ENCODE assay signal across 27 cellular contexts in genomic region chr6:7986219-7986618, GRCh38.
DNase-seq lines count a peak whose midpoint lies in the region; ATAC-seq and TF ChIP-seq lines count a peak whose summit lies in the region.
"Had no signal": no experiment of that assay in that cellular context is flagged by ENCODE, and none has a peak within 500 bp of the region (broad histone marks: within the 10 kb centered on the region; RNA-seq: fewer than 3 reads in every experiment).

No MANE protein-coding gene starts in this region.

- no peaks in the 10 kb centered on the region for H3K36me3 ChIP-seq in testis (ENCODE audit: low read depth, missing control alignments)
- H3K36me3 ChIP-seq: BE2C; BLaER1; BLaER1 treated with 17β-estradiol and CSF1 and Interleukin-3, amounts not matched to agents 10 nM and 100 nM had no signal

- intact Hi-C loops in testis (cut with DNase I; ENCODE audit: low total_unique reads) = no loop called here

- H3K4me3 ChIP-seq in testis = peak overlapping the region; percentile 29 to 40
- H3K4me3 ChIP-seq: A549; BLaER1; BLaER1 treated with 17β-estradiol and CSF1 and Interleukin-3, amounts not matched to agents 10 nM and 100 nM had no signal

- DNase-seq in testis = no peak
- DNase-seq: 8988T; ACHN; AML-193; BE2C; C1 segment of cervical spinal cord; Caco-2; Calu3; CD4-positive, alpha-beta memory T cell; CD4-positive, alpha-beta T cell; CD4-positive, CD25-positive, alpha-beta regulatory T cell; CD8-positive, alpha-beta memory T cell; CD8-positive, alpha-beta T cell; COR-L47; DMS 273 treated with DMSO at 0.1 percent for 48 hours; DMS153; DMS53; DMS79; DMS79 treated with DMSO at 0.1 percent for 48 hours; DND-41; EL had no signal

- whole genome bisulfite sequencing in testis, 2 donors = 71 to 82% methylated on average over 31 of the region's 31 CpGs

- H3K4me1 ChIP-seq in testis = no peaks in the 10 kb centered on the region
- H3K4me1 ChIP-seq: BE2C; BLaER1; BLaER1 treated with 17β-estradiol and CSF1 and Interleukin-3, amounts not matched to agents 10 nM and 100 nM; Caco-2 had no signal

- no peak overlapping the region for H3K27ac ChIP-seq in testis
- H3K27ac ChIP-seq: 22Rv1; A549; BLaER1; BLaER1 treated with 17β-estradiol and CSF1 and Interleukin-3, amounts not matched to agents 10 nM and 100 nM; C4-2B had no signal

- ATAC-seq in HG03280 (IDR thresholded peaks at IDR 0.05; ENCODE audit: unreplicated experiment) = no peak
- ATAC-seq: A549; CD8-positive, alpha-beta T cell had no signal

- TF ChIP-seq CTCF in testis (IDR thresholded peaks at IDR 0.05) = no peak

- no peak for TF ChIP-seq POLR2A in testis (IDR thresholded peaks at IDR 0.05)

- no peaks in the 10 kb centered on the region for H3K27me3 ChIP-seq in testis
- H3K27me3 ChIP-seq: BE2C; BLaER1; BLaER1 treated with 17β-estradiol and CSF1 and Interleukin-3, amounts not matched to agents 10 nM and 100 nM had no signal

- H3K9me3 ChIP-seq in testis = no peaks in the 10 kb centered on the region
- H3K9me3 ChIP-seq: A549, BE2C, Caco-2 had no signal
